ENCODE assay signal across 24 cellular contexts in genomic region chr7:158467562-158467961, GRCh38.
"Had no signal": no experiment of that assay in that cellular context is flagged by ENCODE, and none has a peak within 500 bp of the region (broad histone marks: within the 10 kb centered on the region; RNA-seq: fewer than 3 reads in every experiment).

No MANE protein-coding gene starts in this region.

- H3K9me3 ChIP-seq: esophagus muscularis mucosa, heart right ventricle, prostate gland, right atrium auricular region, sigmoid colon, stomach, thyroid gland, vagina had no signal

- ATAC-seq: foreskin keratinocyte; heart right ventricle; left lobe of liver; natural killer cell; stimulated activated effector memory CD8-positive, alpha-beta T cell treated with anti-CD3 and anti-CD28 coated beads, Interleukin-12 subunit alpha, Interleukin-12 subunit beta, amount 100 ng/mL, for 72 hours had no signal

- H3K27me3 ChIP-seq: foreskin keratinocyte, right atrium auricular region, sigmoid colon, thyroid gland, vagina had no signal

- H3K9ac ChIP-seq: parathyroid adenoma had no signal

- DNase-seq: dermis blood vessel endothelial cell; effector memory CD4-positive, alpha-beta T cell; foreskin keratinocyte; glutamatergic neuron; heart right ventricle; hippocampal formation; kidney; natural killer cell; sigmoid colon; stimulated activated CD4-positive, alpha-beta T cell treated with anti-CD3 and anti-CD28 coated beads, Interleukin-2, amount 100 ng/mL, for 24 hours; stimulated activated CD4-positive, alpha-beta T cell treated with anti-CD3 and anti-CD28 coated beads, Interleukin-4, amount 100 ng/mL, for 24 hours; stimulated activated naive CD4-positive, alpha-beta T cell treated with Interleukin-2 at 50 U/mL for 16 hours; stomach; thyroid gland; trophoblast cell had no signal

- H3K36me3 ChIP-seq: esophagus muscularis mucosa, heart right ventricle, prostate gland, right atrium auricular region, sigmoid colon, stomach, thyroid gland, vagina had no signal

- H3K4me3 ChIP-seq: coronary artery, esophagus muscularis mucosa, heart right ventricle, lung, prostate gland, right atrium auricular region, sigmoid colon, stomach, thyroid gland, vagina had no signal

- H3K27ac ChIP-seq: coronary artery, esophagus muscularis mucosa, foreskin keratinocyte, heart right ventricle, parathyroid adenoma, prostate gland, right atrium auricular region, stomach, thyroid gland, vagina had no signal

- H3K4me1 ChIP-seq: esophagus muscularis mucosa, foreskin keratinocyte, heart right ventricle, parathyroid adenoma, prostate gland, right atrium auricular region, stomach, thyroid gland, vagina had no signal
